Comparison of ENCODE assay signal across 13 cellular contexts in genomic region chr3:134377896-134378295, GRCh38. TPM values are rescaled to one million over a fixed set of nuclear protein-coding genes. Genes with fewer than 3 reads are reported as not detected.
DNase-seq lines count a peak whose midpoint lies in the region; ATAC-seq and TF ChIP-seq lines count a peak whose summit lies in the region.
"Had no signal": no experiment of that assay in that cellular context is flagged by ENCODE, and none has a peak within 500 bp of the region (broad histone marks: within the 10 kb centered on the region; RNA-seq: fewer than 3 reads in every experiment).

No MANE protein-coding gene starts in this region.

- H3K36me3 Mint-ChIP-seq in MCF 10A (ENCODE audit: insufficient read depth, unreplicated experiment) = peaks cover 14% of the 10 kb centered on the region
- H3K36me3 Mint-ChIP-seq in activated CD8-positive, alpha-beta T cell treated with anti-CD3 and anti-CD28 coated beads, Interleukin-2, amount 10 ng/mL, durations not matched to agents 7 days and 5 days (ENCODE audit: low read depth) = no peaks in the 10 kb centered on the region

- POLR2A ChIA-PET in MCF 10A (lab: Yijun Ruan, JAX) = interaction anchor here (0.5 to 1.5 kb wide), 3 partner anchors 10 to 118 kb away, joined by 4 read pairs; no protein-coding TSS in a partner anchor
- POLR2A ChIA-PET in PC-3 (lab: Charles Lee; ENCODE audit: unreplicated experiment) = no interaction called here
- POLR2A ChIA-PET in activated CD8-positive, alpha-beta T cell treated with anti-CD3 and anti-CD28 coated beads, Interleukin-2, amount 10 ng/mL, durations not matched to agents 7 days and 5 days (lab: Charles Lee) = no interaction called here

- no peaks in the 10 kb centered on the region for H3F3A ChIP-seq in PC-3 (ENCODE audit: low read length, unreplicated experiment)

- dilution Hi-C loops in mammary epithelial cell (cut with HindIII; ENCODE audit: low sequenced_read_pairs) = loop anchor here (5.0 kb wide), 1 partner anchor 104 kb away; no protein-coding TSS in a partner anchor

- ATAC-seq in PC-3 (no peak), lower lobe of right lung (no peak)
- no peak for ATAC-seq in activated CD8-positive, alpha-beta T cell treated with anti-CD3 and anti-CD28 coated beads, Interleukin-2, amount 10 ng/mL, durations not matched to agents 7 days and 5 days

- H3K9me3 Mint-ChIP-seq in MCF 10A (ENCODE audit: unreplicated experiment) = no peaks in the 10 kb centered on the region
- H3K9me3 Mint-ChIP-seq in activated CD8-positive, alpha-beta T cell treated with anti-CD3 and anti-CD28 coated beads, Interleukin-2, amount 10 ng/mL, durations not matched to agents 7 days and 5 days (ENCODE audit: insufficient read depth) = no peaks in the 10 kb centered on the region

- H3K27ac ChIP-seq in mammary epithelial cell (ENCODE audit: insufficient read depth, low read depth, low read length) = no peak overlapping the region
- peak overlapping the region; percentile 32 for H3K27ac ChIP-seq in PC-3 (ENCODE audit: low read length)
- H3K27ac ChIP-seq in lower lobe of right lung = no peak overlapping the region
- H3K27ac ChIP-seq in spleen = no peak overlapping the region
- H3K27ac ChIP-seq: C4-2B had no signal

- no peaks in the 10 kb centered on the region for H3K36me3 ChIP-seq in mammary epithelial cell (ENCODE audit: insufficient read depth, low read length)
- H3K36me3 ChIP-seq in PC-3 (ENCODE audit: low read depth, low read length) = no peaks in the 10 kb centered on the region
- no peaks in the 10 kb centered on the region for H3K36me3 ChIP-seq in lower lobe of right lung
- H3K36me3 ChIP-seq in spleen = no peaks in the 10 kb centered on the region

- H3K9me3 ChIP-seq in mammary epithelial cell (replicated peaks; ENCODE audit: insufficient read depth, low read length) (no peaks in the 10 kb centered on the region), PC-3 (ENCODE audit: low read length) (no peaks in the 10 kb centered on the region), lower lobe of right lung (no peaks in the 10 kb centered on the region), spleen (no peaks in the 10 kb centered on the region)

- no peak overlapping the region for H3K27ac Mint-ChIP-seq in MCF 10A (ENCODE audit: low read depth, unreplicated experiment)
- no peak overlapping the region for H3K27ac Mint-ChIP-seq in activated CD8-positive, alpha-beta T cell treated with anti-CD3 and anti-CD28 coated beads, Interleukin-2, amount 10 ng/mL, durations not matched to agents 7 days and 5 days

- H3K4me2 ChIP-seq in mammary epithelial cell (ENCODE audit: insufficient read depth, low read depth, low read length) (no peak overlapping the region), PC-3 (ENCODE audit: low read length) (no peak overlapping the region)

- no peak overlapping the region for H3K4me3 ChIP-seq in mammary epithelial cell (replicated peaks in 1 of 3; ENCODE audit: insufficient read depth in 1 of 3, low read depth in 2 of 3, low read length in 3 of 3)
- H3K4me3 ChIP-seq in PC-3 (ENCODE audit: low read length) = no peak overlapping the region
- no peak overlapping the region for H3K4me3 ChIP-seq in lower lobe of right lung
- no peak overlapping the region for H3K4me3 ChIP-seq in spleen

- no TSS peak for BruUV-seq in MCF 10A (replicated peaks; lab: Mats Ljungman, UMichigan)
- BruUV-seq in mammary epithelial cell (replicated peaks; lab: Mats Ljungman, UMichigan) = no TSS peak
- BruUV-seq in PC-3 (replicated peaks; lab: Mats Ljungman, UMichigan) = no TSS peak

- in situ Hi-C loops in mammary epithelial cell (cut with MboI; ENCODE audit: low sequenced_read_pairs in 2 of 2) = loop anchor here in 1 of 2 donors (5.0 kb wide), 1 partner anchor 94 kb away; no protein-coding TSS in a partner anchor

- no peak for TF ChIP-seq POLR2A in spleen (IDR thresholded peaks at IDR 0.05)

- H2AFZ ChIP-seq in mammary epithelial cell (ENCODE audit: low read depth, low read length) = no peak overlapping the region
- no peak overlapping the region for H2AFZ ChIP-seq in PC-3 (ENCODE audit: low read length)

- no peaks in the 10 kb centered on the region for H3K27me3 ChIP-seq in mammary epithelial cell (ENCODE audit: insufficient read depth, low read length)
- H3K27me3 ChIP-seq in PC-3 (ENCODE audit: low read length) = no peaks in the 10 kb centered on the region
- no peaks in the 10 kb centered on the region for H3K27me3 ChIP-seq in lower lobe of right lung (ENCODE audit: low read depth)
- peaks cover 0 to 42% (median 16%) of the 10 kb centered on the region in 7 donors for H3K27me3 ChIP-seq in spleen (replicated peaks in 1 of 7)

- CTCF ChIA-PET in MCF 10A (lab: Yijun Ruan, JAX) = interaction anchor here (0.6 to 30.1 kb wide), 7 partner anchors 15 to 1794 kb away, joined by 3 to 449 read pairs (median 4); partner anchors contain the start of genes ANAPC13 and CEP63
- CTCF ChIA-PET in mammary epithelial cell (lab: Charles Lee; ENCODE audit: low non-redundant PET) = interaction anchor here (0.6 kb wide), 2 partner anchors 69 to 166 kb away, joined by 6 to 11 read pairs; no protein-coding TSS in a partner anchor
- CTCF ChIA-PET in PC-3 (lab: Charles Lee) = interaction anchor here (0.5 kb wide), 1 partner anchor 111 kb away, joined by 8 read pairs; no protein-coding TSS in a partner anchor
- CTCF ChIA-PET in activated CD8-positive, alpha-beta T cell treated with anti-CD3 and anti-CD28 coated beads, Interleukin-2, amount 10 ng/mL, durations not matched to agents 7 days and 5 days (lab: Charles Lee) = interaction anchor here (1.0 to 1.1 kb wide), 3 partner anchors 13 to 70 kb away, joined by 3 to 4 read pairs (median 3); no protein-coding TSS in a partner anchor

- H3K4me3 Mint-ChIP-seq in MCF 10A (ENCODE audit: unreplicated experiment) = no peak overlapping the region
- no peak overlapping the region for H3K4me3 Mint-ChIP-seq in activated CD8-positive, alpha-beta T cell treated with anti-CD3 and anti-CD28 coated beads, Interleukin-2, amount 10 ng/mL, durations not matched to agents 7 days and 5 days

- H3K9ac ChIP-seq in mammary epithelial cell (ENCODE audit: insufficient read depth, low read length) = no peak overlapping the region
- no peak overlapping the region for H3K9ac ChIP-seq in PC-3 (ENCODE audit: low read length)

- H4K20me1 ChIP-seq in mammary epithelial cell (ENCODE audit: insufficient read depth, low read length) (no peaks in the 10 kb centered on the region), PC-3 (ENCODE audit: low read length) (peaks cover 7% of the 10 kb centered on the region; the same call in 1 of the 2 replicates)

- peaks cover 17% of the 10 kb centered on the region for H3K79me2 ChIP-seq in mammary epithelial cell (ENCODE audit: insufficient read depth, low read length)
- peaks cover 15% of the 10 kb centered on the region for H3K79me2 ChIP-seq in PC-3 (ENCODE audit: low read length)

- no peak for TF ChIP-seq CTCF in MCF 10A (IDR thresholded peaks at IDR 0.05; ENCODE audit: unreplicated experiment)
- TF ChIP-seq CTCF in mammary epithelial cell (conservative IDR thresholded peaks at IDR 0.05 in 1 of 2, IDR thresholded peaks at IDR 0.05 in 1 of 2; ENCODE audit: extremely low read depth in 1 of 2, insufficient read depth in 1 of 2, low read depth in 1 of 2, low read length in 2 of 2) = no peak
- TF ChIP-seq CTCF in PC-3 (conservative IDR thresholded peaks at IDR 0.05; ENCODE audit: low read depth, low read length) = no peak
- TF ChIP-seq CTCF in lower lobe of right lung (IDR thresholded peaks at IDR 0.05) = no peak
- TF ChIP-seq CTCF in spleen (IDR thresholded peaks at IDR 0.05 in 8 of 11, conservative IDR thresholded peaks at IDR 0.05 in 3 of 11) = no peak

- H3K4me1 ChIP-seq in mammary epithelial cell (ENCODE audit: insufficient read depth, low read length) (peaks cover 42% of the 10 kb centered on the region), PC-3 (ENCODE audit: insufficient read depth, low read length) (peaks cover 53% of the 10 kb centered on the region), lower lobe of right lung (peaks cover 34% of the 10 kb centered on the region), spleen (peaks cover 0 to 43% (median 26%) of the 10 kb centered on the region in 6 donors)

- intact Hi-C loops in MCF 10A (cut with micrococcal nuclease) (loop anchor here (1.0 kb wide), 1 partner anchor 70 kb away; no protein-coding TSS in a partner anchor), mammary epithelial cell (cut with micrococcal nuclease) (loop anchor here (1.0 to 10.0 kb wide), 4 partner anchors 70 to 443 kb away; no protein-coding TSS in a partner anchor), PC-3 (cut with micrococcal nuclease) (loop anchor here (1.0 kb wide), 1 partner anchor 70 kb away; no protein-coding TSS in a partner anchor), lower lobe of right lung (cut with DNase I) (no loop called here), spleen (cut with DNase I; ENCODE audit: low total_unique reads) (loop anchor here (5.0 kb wide), 1 partner anchor 71 kb away; no protein-coding TSS in a partner anchor)

- H3K9me2 ChIP-seq in PC-3 (replicated peaks; ENCODE audit: low read length) = no peaks in the 10 kb centered on the region

- no peaks in the 10 kb centered on the region for H3K27me3 Mint-ChIP-seq in MCF 10A (ENCODE audit: insufficient read depth, unreplicated experiment)
- peaks cover 51% of the 10 kb centered on the region for H3K27me3 Mint-ChIP-seq in activated CD8-positive, alpha-beta T cell treated with anti-CD3 and anti-CD28 coated beads, Interleukin-2, amount 10 ng/mL, durations not matched to agents 7 days and 5 days (ENCODE audit: low read depth)

- peaks cover 33% of the 10 kb centered on the region for H3K4me1 Mint-ChIP-seq in MCF 10A (ENCODE audit: insufficient read depth, unreplicated experiment)
- H3K4me1 Mint-ChIP-seq in activated CD8-positive, alpha-beta T cell treated with anti-CD3 and anti-CD28 coated beads, Interleukin-2, amount 10 ng/mL, durations not matched to agents 7 days and 5 days (ENCODE audit: low read depth) = peaks cover 10% of the 10 kb centered on the region

- DNase-seq in MCF 10A (ENCODE audit: unreplicated experiment) = peak; percentile 43
- DNase-seq in mammary epithelial cell = no peak
- DNase-seq in PC-3 = no peak
- peak; percentile 40 for DNase-seq in lower lobe of right lung
- DNase-seq in spleen = peak; percentile 11
- no peak for DNase-seq in inferior parietal cortex (ENCODE audit: extremely low spot score)
- DNase-seq in NAMALWA (ENCODE audit: low spot score) = no peak
- no peak for DNase-seq in activated CD8-positive, alpha-beta T cell treated with anti-CD3 and anti-CD28 coated beads, Interleukin-2, amount 10 ng/mL, durations not matched to agents 7 days and 5 days
- DNase-seq: KG1, NCI-H2029 treated with DMSO at 0.1 percent for 48 hours, NCI-H510A treated with DMSO at 0.1 percent for 48 hours, SIG-M5 had no signal

- WGBS in mammary epithelial cell (ENCODE audit: low coverage, missing lambda C conversion rate) = 86% methylated on average over 3 of the region's 3 CpGs
- 60 to 82% (median 69%) methylated on average over 3 of the region's 3 CpGs for WGBS in spleen, 5 donors

RNA-seq across cellular contexts. Expression of gene AMOTL2, which starts 3.6 kb away (rescaled TPM):
- 92.6 and 137 TPM in 2 replicates for total RNA-seq in MCF 10A (2022)
- total RNA-seq in mammary epithelial cell = 100 to 1,000 TPM; 116 to 144 TPM
- polyA plus RNA-seq in mammary epithelial cell = 47.5 TPM
- 86.1 TPM for polyA minus RNA-seq in mammary epithelial cell
- total RNA-seq in PC-3 (2014; rRNA removed) = 96.0 and 124 TPM in 2 replicates
- 77.8 TPM for total RNA-seq in lower lobe of right lung
- 10 to 100 TPM; 27.5 to 83.4 (median 53.1) TPM for total RNA-seq in spleen
- 10 to 100 TPM in 1 of 3 donors, 1 to 10 TPM in 2; 3.8 to 15.7 (median 6.0) TPM for polyA plus RNA-seq in spleen
- not detected for total RNA-seq in activated CD8-positive, alpha-beta T cell treated with anti-CD3 and anti-CD28 coated beads, Interleukin-2, amount 10 ng/mL, durations not matched to agents 7 days and 5 days

Comparison
In these comparisons a context has a peak if more than half of its experiments do, and no peak if none do; other contexts are left out.
1. DNase-seq: peak in MCF 10A (single experiment), lower lobe of right lung (single experiment) and spleen (single experiment); none in mammary epithelial cell (single experiment), PC-3 (single experiment), inferior parietal cortex (single experiment), NAMALWA (single experiment) and activated CD8-positive, alpha-beta T cell treated with anti-CD3 and anti-CD28 coated beads, Interleukin-2, amount 10 ng/mL, durations not matched to agents 7 days and 5 days (single experiment).
2. RNA of gene AMOTL2, which starts 3.6 kb away (total RNA-seq): 116 to 144 TPM in mammary epithelial cell, 92.6 to 137 TPM in MCF 10A, 96.0 to 124 TPM in PC-3, 77.8 TPM in lower lobe of right lung (single experiment) and 27.5 to 83.4 TPM in spleen; not detected in activated CD8-positive, alpha-beta T cell treated with anti-CD3 and anti-CD28 coated beads, Interleukin-2, amount 10 ng/mL, durations not matched to agents 7 days and 5 days; every median in the first group is over 10 times any median in the second.